Comparison of ENCODE assay signal across 23 cellular contexts in genomic region chr19:21638776-21639175, GRCh38.
DNase-seq lines count a peak whose midpoint lies in the region; ATAC-seq, FAIRE-seq and TF ChIP-seq lines count a peak whose summit lies in the region.
"Had no signal": no experiment of that assay in that cellular context is flagged by ENCODE, and none has a peak within 500 bp of the region (broad histone marks: within the 10 kb centered on the region; RNA-seq: fewer than 3 reads in every experiment).

No MANE protein-coding gene starts in this region.

- H2AFZ ChIP-seq in K562 (ENCODE audit: low read depth, low read length): peak overlapping the region; percentile 23; the same call in 1 of the 2 replicates
- H2AFZ ChIP-seq: GM23338 had no signal

- no peak for TF ChIP-seq RAD21 in K562 (CRISPR knock-in tag; conservative IDR thresholded peaks at IDR 0.05 in 1 of 2, IDR thresholded peaks at IDR 0.05 in 1 of 2)

- no peak for TF ChIP-seq CTCF in D721Med (IDR thresholded peaks at IDR 0.05; ENCODE audit: insufficient read depth, missing control alignments)
- no peak for TF ChIP-seq CTCF in K562 (IDR thresholded peaks at IDR 0.05 in 2 of 3, conservative IDR thresholded peaks at IDR 0.05 in 1 of 3; ENCODE audit: insufficient read depth in 2 of 3, low read depth in 1 of 3, low read length in 3 of 3)

- intact Hi-C loops in K562 (cut with micrococcal nuclease): no loop called here

- BruUV-seq in K562 (replicated peaks; lab: Mats Ljungman, UMichigan): no TSS peak

- DNase-seq in NCI-H2171 treated with DMSO at 0.1 percent for 48 hours (lab: John Stamatoyannopoulos, UW) (peak; percentile 3), NCI-H2171 (lab: John Stamatoyannopoulos, UW) (no peak), D721Med (ENCODE audit: insufficient read length, low spot score) (no peak), K562 (ENCODE audit: extremely low read depth in 1 of 4, low spot score in 3 of 4) (no peak), cerebellum (ENCODE audit: low spot score) (peak; percentile 57), RKO (ENCODE audit: low spot score) (no peak), GDM1 (lab: John Stamatoyannopoulos, UW) (no peak)
- DNase-seq: 8988T; ACHN; AML-193; BE2C; CD4-positive, alpha-beta T cell; CD8-positive, alpha-beta memory T cell; DMS53; DMS79 treated with DMSO at 0.1 percent for 48 hours; H9 had no signal

- no peak overlapping the region for H3K4me3 ChIP-seq in K562
- H3K4me3 ChIP-seq: A549; BLaER1 treated with 17β-estradiol and CSF1 and Interleukin-3, amounts not matched to agents 10 nM and 100 nM; GM12878; GM23338 had no signal

- TF ChIP-seq EP300 in K562 (IDR thresholded peaks at IDR 0.05; ENCODE audit: low read length): no peak

- H4K20me1 ChIP-seq in K562 (replicated peaks; ENCODE audit: control insufficient read depth, insufficient read depth, low read length): no peaks in the 10 kb centered on the region
- H4K20me1 ChIP-seq: BLaER1 treated with 17β-estradiol and CSF1 and Interleukin-3, amounts not matched to agents 10 nM and 100 nM had no signal

- in situ Hi-C loops in K562 (cut with MboI): no loop called here

- no peak for ATAC-seq in K562
- ATAC-seq: A549, GM12878, GM23338, HCT116 had no signal

- FAIRE-seq in D721Med (lab: Jason Lieb, UNC) (peak; percentile 11), K562 (lab: Jason Lieb, UNC) (no peak)
- FAIRE-seq: A549, G401.6, GM12878, GM19239 had no signal

- H3K9ac ChIP-seq in K562 (ENCODE audit: insufficient read depth in 1 of 2, low read depth in 2 of 2, low read length in 2 of 2): no peak overlapping the region
- H3K9ac ChIP-seq: BLaER1 treated with 17β-estradiol and CSF1 and Interleukin-3, amounts not matched to agents 10 nM and 100 nM had no signal

- peaks cover 4% of the 10 kb centered on the region; the same call in 1 of the 2 replicates for H3K9me3 ChIP-seq in K562 (replicated peaks; ENCODE audit: control insufficient read depth, insufficient read depth, low read depth, low read length)
- H3K9me3 ChIP-seq: A549, BE2C had no signal

- POLR2A ChIA-PET in K562 (lab: Yijun Ruan, JAX): interaction anchor here (0.5 to 0.6 kb wide), 2 partner anchors 13 to 57 kb away, joined by 3 to 4 read pairs; no protein-coding TSS in a partner anchor

- no peaks in the 10 kb centered on the region for H3K36me3 ChIP-seq in K562 (ENCODE audit: control insufficient read depth, insufficient read depth, low read length)
- H3K36me3 ChIP-seq: BE2C; BLaER1 treated with 17β-estradiol and CSF1 and Interleukin-3, amounts not matched to agents 10 nM and 100 nM had no signal

- H3K27ac ChIP-seq in K562 (ENCODE audit: extremely low read depth, low read depth, low read length): no peak overlapping the region
- H3K27ac ChIP-seq: A549; BLaER1 treated with 17β-estradiol and CSF1 and Interleukin-3, amounts not matched to agents 10 nM and 100 nM had no signal

- no peaks in the 10 kb centered on the region for H3K27me3 ChIP-seq in K562 (ENCODE audit: control insufficient read depth in 2 of 2, insufficient read depth in 2 of 2, low read length in 2 of 2)
- H3K27me3 ChIP-seq: BE2C; BLaER1 treated with 17β-estradiol and CSF1 and Interleukin-3, amounts not matched to agents 10 nM and 100 nM had no signal

- no peak for TF ChIP-seq POLR2A in K562 (conservative IDR thresholded peaks at IDR 0.05)

- CTCF ChIA-PET in K562 (lab: Yijun Ruan, JAX; ENCODE audit: low intra/inter-chr PET ratio): no interaction called here

- H3K4me2 ChIP-seq in K562 (ENCODE audit: insufficient read depth, low read length): no peak overlapping the region
- H3K4me2 ChIP-seq: A549; BLaER1 treated with 17β-estradiol and CSF1 and Interleukin-3, amounts not matched to agents 10 nM and 100 nM; GM23338 had no signal

- 31% methylated on average over 1 of the region's 1 CpG for WGBS in K562 (ENCODE audit: insufficient coverage, low coverage, missing lambda C conversion rate)

- H3K79me2 ChIP-seq in K562 (ENCODE audit: control insufficient read depth, insufficient read depth, low read length): no peaks in the 10 kb centered on the region

- H3K4me1 ChIP-seq in K562 (replicated peaks in 1 of 2; ENCODE audit: control insufficient read depth in 2 of 2, insufficient read depth in 2 of 2, low read length in 2 of 2): no peaks in the 10 kb centered on the region
- H3K4me1 ChIP-seq: A549; BE2C; BLaER1 treated with 17β-estradiol and CSF1 and Interleukin-3, amounts not matched to agents 10 nM and 100 nM had no signal

- no peaks in the 10 kb centered on the region for H3K9me1 ChIP-seq in K562 (ENCODE audit: control insufficient read depth, insufficient read depth, low read length)

TF ChIP-seq in K562, 482 proteins besides CTCF, POLR2A, EP300 and RAD21:
- no peak for TF ChIP-seq PHTF2 (CRISPR knock-in tag; IDR thresholded peaks at IDR 0.05)
- no peak for TF ChIP-seq NR2C2 (CRISPR knock-in tag; IDR thresholded peaks at IDR 0.05)
- no peak for TF ChIP-seq NR2C2 (tag; IDR thresholded peaks at IDR 0.05)
- TF ChIP-seq PRMT5 (CRISPR knock-in tag; IDR thresholded peaks at IDR 0.05): no peak
- TF ChIP-seq ELF1 (tag; IDR thresholded peaks at IDR 0.05): no peak
- no peak for TF ChIP-seq MEF2A (IDR thresholded peaks at IDR 0.05; ENCODE audit: control insufficient read depth, low read depth, low read length)
- no peak for TF ChIP-seq NFE2L1 (tag; IDR thresholded peaks at IDR 0.05; ENCODE audit: borderline replicate concordance, low read depth)
- TF ChIP-seq SMC3 (conservative IDR thresholded peaks at IDR 0.05; ENCODE audit: insufficient read depth, low read depth, low read length): no peak
- TF ChIP-seq DPF2 (IDR thresholded peaks at IDR 0.05): no peak
- no peak for TF ChIP-seq ZNF436 (CRISPR knock-in tag; IDR thresholded peaks at IDR 0.05)
- no peak for TF ChIP-seq RBM39 (optimal IDR thresholded peaks at IDR 0.05; ENCODE audit: low read depth, low read length)
- no peak for TF ChIP-seq POU5F1 (IDR thresholded peaks at IDR 0.05; ENCODE audit: borderline replicate concordance, low read depth, low read length, partially characterized antibody)
- TF ChIP-seq FOS (IDR thresholded peaks at IDR 0.05; ENCODE audit: extremely low read depth, insufficient read length): no peak
- TF ChIP-seq MTA1 (IDR thresholded peaks at IDR 0.05; ENCODE audit: borderline replicate concordance): no peak
- TF ChIP-seq FOXM1 (IDR thresholded peaks at IDR 0.05; ENCODE audit: low read depth): no peak
- no peak for TF ChIP-seq FOXM1 (CRISPR knock-in tag; IDR thresholded peaks at IDR 0.05; ENCODE audit: low read depth)
- no peak for TF ChIP-seq IRF9 (tag; IDR thresholded peaks at IDR 0.05)
- no peak for TF ChIP-seq RBBP5 (IDR thresholded peaks at IDR 0.05; ENCODE audit: borderline replicate concordance, insufficient read depth, low read length, poor library complexity, severe bottlenecking)

Comparison
In these comparisons a context has a peak if more than half of its experiments do, and no peak if none do; other contexts are left out.
1. DNase-seq: peak in NCI-H2171 treated with DMSO at 0.1 percent for 48 hours (single experiment) and cerebellum (single experiment); none in NCI-H2171 (single experiment), D721Med (single experiment), K562 (0 of 4), RKO (single experiment) and GDM1 (single experiment).